ENCODE assay signal across 1 cellular context in the genomic region with DNA sequence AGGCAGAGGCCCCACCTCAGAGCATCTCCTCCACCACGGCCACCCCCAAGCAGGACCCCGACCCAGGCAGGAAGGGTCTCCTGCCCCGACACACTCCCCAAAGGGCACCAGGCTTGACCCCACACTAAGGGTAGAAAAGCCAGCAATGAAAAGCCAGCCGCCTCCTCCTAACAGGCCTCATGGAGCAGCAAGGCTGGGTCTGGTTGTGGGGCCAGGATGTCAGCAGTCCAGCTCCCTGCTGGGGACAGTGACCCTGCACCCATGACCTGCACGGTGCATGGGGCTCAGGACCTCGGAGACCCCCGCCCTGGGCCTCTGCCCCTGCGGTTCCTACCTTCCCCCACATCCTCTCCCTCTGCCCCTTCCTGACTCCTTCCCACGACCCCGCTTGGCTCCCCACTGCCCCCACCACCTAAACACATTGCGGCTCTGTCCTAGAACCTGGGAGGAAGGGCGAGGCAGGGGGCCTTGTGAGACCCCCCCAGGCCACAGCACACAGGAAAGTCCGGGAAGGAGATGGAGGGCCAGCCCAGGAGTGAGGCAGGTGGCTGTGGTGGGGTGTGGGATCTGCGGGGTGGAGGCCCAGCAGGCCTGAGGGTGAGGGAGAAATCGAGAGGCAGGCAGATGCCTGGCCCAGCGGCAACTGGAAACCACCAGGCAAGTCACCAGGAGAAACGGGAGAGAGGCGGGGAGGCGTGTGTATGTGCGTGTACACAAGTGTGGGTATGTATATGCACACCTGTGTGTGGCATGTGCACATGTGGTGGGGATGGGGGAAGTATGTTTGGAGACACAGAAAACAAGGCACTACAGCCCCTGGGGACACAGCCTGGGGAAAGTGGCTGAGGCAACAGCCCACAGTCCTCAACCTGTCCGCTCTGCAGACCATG.
TF ChIP-seq lines count a peak whose summit lies in the region.

No MANE protein-coding gene starts in this region.

TF ChIP-seq in HEK293, 187 proteins besides CTCF, POLR2A, EP300 and RAD21 (continued from another document):
- TF ChIP-seq, protein P1, sequence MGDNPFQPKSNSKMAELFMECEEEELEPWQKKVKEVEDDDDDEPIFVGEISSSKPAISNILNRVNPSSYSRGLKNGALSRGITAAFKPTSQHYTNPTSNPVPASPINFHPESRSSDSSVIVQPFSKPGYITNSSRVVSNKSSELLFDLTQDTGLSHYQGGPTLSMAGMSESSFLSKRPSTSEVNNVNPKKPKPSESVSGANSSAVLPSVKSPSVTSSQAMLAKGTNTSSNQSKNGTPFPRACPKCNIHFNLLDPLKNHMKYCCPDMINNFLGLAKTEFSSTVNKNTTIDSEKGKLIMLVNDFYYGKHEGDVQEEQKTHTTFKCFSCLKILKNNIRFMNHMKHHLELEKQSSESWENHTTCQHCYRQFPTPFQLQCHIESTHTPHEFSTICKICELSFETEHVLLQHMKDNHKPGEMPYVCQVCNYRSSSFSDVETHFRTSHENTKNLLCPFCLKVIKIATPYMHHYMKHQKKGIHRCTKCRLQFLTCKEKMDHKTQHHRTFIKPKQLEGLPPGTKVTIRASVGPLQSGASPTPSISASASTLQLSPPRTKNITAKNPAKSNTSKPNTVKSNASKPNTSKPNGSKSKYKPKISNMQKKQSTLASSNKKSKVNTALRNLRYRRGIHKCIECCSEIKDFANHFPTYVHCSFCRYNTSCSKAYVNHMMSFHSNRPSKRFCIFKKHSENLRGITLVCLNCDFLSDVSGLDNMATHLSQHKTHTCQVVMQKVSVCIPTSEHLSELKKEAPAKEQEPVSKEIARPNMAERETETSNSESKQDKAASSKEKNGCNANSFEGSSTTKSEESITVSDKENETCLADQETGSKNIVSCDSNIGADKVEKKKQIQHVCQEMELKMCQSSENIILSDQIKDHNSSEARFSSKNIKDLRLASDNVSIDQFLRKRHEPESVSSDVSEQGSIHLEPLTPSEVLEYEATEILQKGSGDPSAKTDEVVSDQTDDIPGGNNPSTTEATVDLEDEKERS (tag by site-specific recombination; IDR thresholded peaks at IDR 0.05), result no peak
TF ChIP-seq in HEK293: peak in this region for 1.
